ENCODE assay signal across 24 cellular contexts in the genomic region with DNA sequence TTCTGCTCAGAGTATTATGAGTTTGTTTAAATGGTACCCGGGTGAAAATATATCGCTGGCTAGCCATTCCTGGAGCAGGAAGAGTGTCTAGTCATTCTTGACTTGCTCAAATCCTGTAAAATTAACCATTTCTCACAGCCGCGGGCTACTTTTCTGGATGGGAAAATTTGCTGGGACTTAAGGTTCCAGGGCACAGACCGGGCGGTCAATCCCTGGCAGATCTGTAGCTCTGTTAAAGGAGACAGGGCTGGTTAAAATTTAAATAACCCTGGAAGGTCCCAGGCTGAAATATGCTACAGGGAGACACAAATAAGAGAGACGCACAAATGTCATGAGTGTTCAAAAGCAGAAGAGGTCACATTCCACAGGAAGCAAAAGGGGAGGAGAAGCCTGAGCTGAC.
"Had no signal": no experiment of that assay in that cellular context is flagged by ENCODE, and none has a peak within 500 bp of the region (broad histone marks: within the 10 kb centered on the region; RNA-seq: fewer than 3 reads in every experiment).

No MANE protein-coding gene starts in this region.

- H3K4me1 Mint-ChIP-seq: stimulated activated effector memory CD8-positive, alpha-beta T cell treated with anti-CD3 and anti-CD28 coated beads, Interleukin-12 subunit alpha, Interleukin-12 subunit beta, amount 100 ng/mL, for 72 hours; stimulated activated naive CD8-positive, alpha-beta T cell treated with anti-CD3 and anti-CD28 coated beads, Interleukin-15, amount 100 ng/mL, for 72 hours had no signal

- H3K36me3 Mint-ChIP-seq: stimulated activated effector memory CD8-positive, alpha-beta T cell treated with anti-CD3 and anti-CD28 coated beads, Interleukin-12 subunit alpha, Interleukin-12 subunit beta, amount 100 ng/mL, for 72 hours; stimulated activated memory B cell treated with anti-CD40 and anti-IgM and Interleukin-4, amounts not matched to agents 10 μg/mL and 1 μg/mL and 100 μg/mL, for 72 hours; stimulated activated naive B cell treated with anti-CD40 and anti-IgM and Interleukin-4, amounts not matched to agents 10 μg/mL and 1 μg/mL and 100 μg/mL, for 72 hours; type B pancreatic cell had no signal

- H3K27ac Mint-ChIP-seq: stimulated activated effector memory CD8-positive, alpha-beta T cell treated with anti-CD3 and anti-CD28 coated beads, Interleukin-12 subunit alpha, Interleukin-12 subunit beta, amount 100 ng/mL, for 72 hours; stimulated activated memory B cell treated with anti-CD40 and anti-IgM and Interleukin-4, amounts not matched to agents 10 μg/mL and 1 μg/mL and 100 μg/mL, for 72 hours; stimulated activated naive B cell treated with anti-CD40 and anti-IgM and Interleukin-4, amounts not matched to agents 10 μg/mL and 1 μg/mL and 100 μg/mL, for 72 hours; stimulated activated naive CD8-positive, alpha-beta T cell treated with anti-CD3 and anti-CD28 coated beads, Interleukin-15, amount 100 ng/mL, for 72 hours; stimulated activated naive CD8-positive, alpha-beta T cell treated with anti-CD3 and anti-CD28 coated beads, Interleukin-15, Interleukin-2, amounts not matched to agents 100 ng/mL and 50 ng/mL, for 24 hours; type B pancreatic cell had no signal

- H3K27me3 Mint-ChIP-seq: stimulated activated naive CD8-positive, alpha-beta T cell treated with anti-CD3 and anti-CD28 coated beads, Interleukin-15, amount 100 ng/mL, for 72 hours; stimulated activated naive CD8-positive, alpha-beta T cell treated with anti-CD3 and anti-CD28 coated beads, Interleukin-15, Interleukin-2, amounts not matched to agents 100 ng/mL and 50 ng/mL, for 24 hours had no signal

- H3K9me3 Mint-ChIP-seq: type B pancreatic cell had no signal

- H3K4me3 Mint-ChIP-seq: stimulated activated effector memory CD8-positive, alpha-beta T cell treated with anti-CD3 and anti-CD28 coated beads, Interleukin-12 subunit alpha, Interleukin-12 subunit beta, amount 100 ng/mL, for 72 hours; stimulated activated memory B cell treated with anti-CD40 and anti-IgM and Interleukin-4, amounts not matched to agents 10 μg/mL and 1 μg/mL and 100 μg/mL, for 72 hours; stimulated activated naive B cell treated with anti-CD40 and anti-IgM and Interleukin-4, amounts not matched to agents 10 μg/mL and 1 μg/mL and 100 μg/mL, for 72 hours; stimulated activated naive CD8-positive, alpha-beta T cell treated with anti-CD3 and anti-CD28 coated beads, Interleukin-15, amount 100 ng/mL, for 72 hours; stimulated activated naive CD8-positive, alpha-beta T cell treated with anti-CD3 and anti-CD28 coated beads, Interleukin-15, Interleukin-2, amounts not matched to agents 100 ng/mL and 50 ng/mL, for 24 hours; type B pancreatic cell had no signal

- ATAC-seq: stimulated activated effector memory CD8-positive, alpha-beta T cell treated with anti-CD3 and anti-CD28 coated beads, Interleukin-12 subunit alpha, Interleukin-12 subunit beta, amount 100 ng/mL, for 72 hours; stimulated activated memory B cell treated with anti-CD40 and anti-IgM and Interleukin-4, amounts not matched to agents 10 μg/mL and 1 μg/mL and 100 μg/mL, for 72 hours; stimulated activated naive CD8-positive, alpha-beta T cell treated with anti-CD3 and anti-CD28 coated beads, Interleukin-15, amount 100 ng/mL, for 72 hours; stimulated activated naive CD8-positive, alpha-beta T cell treated with anti-CD3 and anti-CD28 coated beads, Interleukin-15, Interleukin-2, amounts not matched to agents 100 U/mL and 50 U/mL, for 24 hours; upper lobe of right lung had no signal

- DNase-seq: stimulated activated CD4-positive, alpha-beta T cell treated with anti-CD3 and anti-CD28 coated beads, Interleukin-2, amount 100 ng/mL, for 48 hours; stimulated activated CD4-positive, alpha-beta T cell treated with anti-CD3 and anti-CD28 coated beads, Interleukin-4, amount 100 ng/mL, for 1 hour; stimulated activated CD4-positive, alpha-beta T cell treated with anti-CD3 and anti-CD28 coated beads, Interleukin-4, amount 100 ng/mL, for 24 hours; stimulated activated CD4-positive, alpha-beta T cell treated with anti-CD3 and anti-CD28 coated beads, Interleukin-4, amount 100 ng/mL, for 4 hours; stimulated activated CD8-positive, alpha-beta memory T cell treated with anti-CD3 and anti-CD28 coated beads, Interleukin-4, amount 100 ng/mL, for 48 hours; stimulated activated naive B cell treated with anti-CD40 and anti-IgM and Interleukin-4, amounts not matched to agents 10 μg/mL and 1 μg/mL and 100 μg/mL, for 72 hours; stimulated activated naive CD4-positive, alpha-beta T cell; stimulated activated naive CD4-positive, alpha-beta T cell treated with Interleukin-2 at 50 U/mL for 16 hours; stimulated activated naive CD8-positive, alpha-beta T cell treated with anti-CD3 and anti-CD28 coated beads, Interleukin-15, amount 100 ng/mL, for 72 hours; stimulated activated naive CD8-positive, alpha-beta T cell treated with anti-CD3 and anti-CD28 coated beads, Interleukin-15, Interleukin-2, amounts not matched to agents 100 U/mL and 50 U/mL, for 24 hours; stomach; substantia nigra; testis; thyroid gland; tibial artery; transverse colon; trophoblast cell; upper lobe of left lung; upper lobe of right lung; uterus had no signal
